Comparison of ENCODE assay signal across 8 cellular contexts in genomic region chr11:47980907-47981621, GRCh38. TPM values are rescaled to one million over a fixed set of nuclear protein-coding genes. Genes with fewer than 3 reads are reported as not detected.
DNase-seq lines count a peak whose midpoint lies in the region; ATAC-seq and TF ChIP-seq lines count a peak whose summit lies in the region.

No MANE protein-coding gene starts in this region.

- peak; percentile 7 for TF ChIP-seq CTCF in AG09309 (IDR thresholded peaks at IDR 0.05; ENCODE audit: control insufficient read depth, insufficient read depth, low read depth, low read length, missing control alignments)

- H3K36me3 Mint-ChIP-seq in central memory CD8-positive, alpha-beta T cell (ENCODE audit: insufficient read depth) = peaks cover 3% of the 10 kb centered on the region

- peaks cover 37% of the 10 kb centered on the region for H3K4me1 Mint-ChIP-seq in central memory CD8-positive, alpha-beta T cell
- peaks cover 42% of the 10 kb centered on the region for H3K4me1 Mint-ChIP-seq in stimulated activated naive CD8-positive, alpha-beta T cell treated with anti-CD3 and anti-CD28 coated beads, Interleukin-15, amount 100 ng/mL, for 72 hours

- no peaks in the 10 kb centered on the region for H3K27me3 Mint-ChIP-seq in central memory CD8-positive, alpha-beta T cell
- peaks cover 11% of the 10 kb centered on the region for H3K27me3 Mint-ChIP-seq in stimulated activated naive CD8-positive, alpha-beta T cell treated with anti-CD3 and anti-CD28 coated beads, Interleukin-15, amount 100 ng/mL, for 72 hours

- peak overlapping the region; percentile 84 for H3K4me3 Mint-ChIP-seq in central memory CD8-positive, alpha-beta T cell
- H3K4me3 Mint-ChIP-seq in stimulated activated naive CD8-positive, alpha-beta T cell treated with anti-CD3 and anti-CD28 coated beads, Interleukin-15, amount 100 ng/mL, for 72 hours = peak overlapping the region; percentile 84 to 90

- no peaks in the 10 kb centered on the region for H3K9me3 Mint-ChIP-seq in central memory CD8-positive, alpha-beta T cell
- no peaks in the 10 kb centered on the region for H3K9me3 Mint-ChIP-seq in stimulated activated naive CD8-positive, alpha-beta T cell treated with anti-CD3 and anti-CD28 coated beads, Interleukin-15, amount 100 ng/mL, for 72 hours

- peak overlapping the region; percentile 80 for H3K27ac Mint-ChIP-seq in central memory CD8-positive, alpha-beta T cell (ENCODE audit: low read depth)
- peak overlapping the region in 1 of 2 donors; percentile 80 for H3K27ac Mint-ChIP-seq in stimulated activated naive CD8-positive, alpha-beta T cell treated with anti-CD3 and anti-CD28 coated beads, Interleukin-15, amount 100 ng/mL, for 72 hours

- ATAC-seq in GM18505 (IDR thresholded peaks at IDR 0.05; ENCODE audit: unreplicated experiment) = peak; percentile 53
- peak; percentile 53 for ATAC-seq in HG03064 (IDR thresholded peaks at IDR 0.05; ENCODE audit: low read depth, unreplicated experiment)
- ATAC-seq in central memory CD8-positive, alpha-beta T cell (replicated peaks; ENCODE audit: extremely low read depth, poor library complexity, severe bottlenecking) = peak; percentile 22
- peak; percentile 53 for ATAC-seq in left lobe of liver
- peak; percentile 76 for ATAC-seq in stimulated activated naive CD8-positive, alpha-beta T cell treated with anti-CD3 and anti-CD28 coated beads, Interleukin-15, amount 100 ng/mL, for 72 hours

- no peak for TF ChIP-seq POLR2A in GM18505 (IDR thresholded peaks at IDR 0.05; ENCODE audit: borderline replicate concordance, extremely low read depth, insufficient read depth, insufficient read length)

- peak overlapping the region; percentile 61 for H3K4me3 ChIP-seq in AG09309 (ENCODE audit: control insufficient read depth, low read depth, low read length)

- DNase-seq in AG09309 (ENCODE audit: low read depth) (no peak), RPMI8226 (peak; percentile 35), left lobe of liver (ENCODE audit: low spot score) (peak; percentile 62), NCI-H446 treated with DMSO at 0.1 percent for 48 hours (lab: John Stamatoyannopoulos, UW) (no peak)
- DNase-seq in central memory CD8-positive, alpha-beta T cell (ENCODE audit: low spot score in 2 of 2) = no peak
- peak; percentile 39 for DNase-seq in stimulated activated naive CD8-positive, alpha-beta T cell treated with anti-CD3 and anti-CD28 coated beads, Interleukin-15, amount 100 ng/mL, for 72 hours

RNA-seq across cellular contexts. Expression of gene PTPRJ, which starts 0.7 kb away (rescaled TPM):
- total RNA-seq in left lobe of liver = 22.7 TPM

Comparison
In these comparisons a context has a peak if more than half of its experiments do, and no peak if none do; other contexts are left out.
1. DNase-seq: peak in RPMI8226 (single experiment), left lobe of liver (single experiment) and stimulated activated naive CD8-positive, alpha-beta T cell treated with anti-CD3 and anti-CD28 coated beads, Interleukin-15, amount 100 ng/mL, for 72 hours (2 of 2); none in AG09309 (single experiment), central memory CD8-positive, alpha-beta T cell (0 of 2) and NCI-H446 treated with DMSO at 0.1 percent for 48 hours (single experiment).
2. ATAC-seq: peak in every context shown above with its lines; median percentile 76 in stimulated activated naive CD8-positive, alpha-beta T cell treated with anti-CD3 and anti-CD28 coated beads, Interleukin-15, amount 100 ng/mL, for 72 hours; 53 in GM18505; 53 in HG03064; 53 in left lobe of liver; 22 in central memory CD8-positive, alpha-beta T cell.